Comparison of ENCODE assay signal across 1 cellular context in genomic region chr2:135870571-135870970, GRCh38.
TF ChIP-seq lines count a peak whose summit lies in the region.

No MANE protein-coding gene starts in this region.

TF ChIP-seq in GM12878, 131 proteins besides CTCF, POLR2A, EP300 and RAD21:
- TF ChIP-seq CUX1 (IDR thresholded peaks at IDR 0.05; ENCODE audit: insufficient replicate concordance, low read depth, low read length) (no peak), PKNOX1 (IDR thresholded peaks at IDR 0.05) (peak; percentile 62), TCF3 (IDR thresholded peaks at IDR 0.05; ENCODE audit: borderline replicate concordance, insufficient read depth, low read depth, low read length) (no peak), E4F1 (IDR thresholded peaks at IDR 0.05; ENCODE audit: borderline replicate concordance, partially characterized antibody) (no peak), SMARCA5 (IDR thresholded peaks at IDR 0.05) (no peak), REST (IDR thresholded peaks at IDR 0.05; ENCODE audit: low read depth, low read length) (no peak), BHLHE40 (IDR thresholded peaks at IDR 0.05; ENCODE audit: borderline replicate concordance in 1 of 2, low read depth in 2 of 2, low read length in 1 of 2) (peak in 1 of 2 experiments; percentile 25; a peak in 1 of 4 replicates), NFIC (IDR thresholded peaks at IDR 0.05; ENCODE audit: low read depth, low read length) (no peak), SRF (IDR thresholded peaks at IDR 0.05; ENCODE audit: low read depth in 2 of 2, low read length in 2 of 2) (no peak)
